ENCODE assay signal across 15 cellular contexts in genomic region chr9:114212841-114213240, GRCh38. TPM values are rescaled to one million over a fixed set of nuclear protein-coding genes. Genes with fewer than 3 reads are reported as not detected.
DNase-seq lines count a peak whose midpoint lies in the region; ATAC-seq and TF ChIP-seq lines count a peak whose summit lies in the region.
"Had no signal": no experiment of that assay in that cellular context is flagged by ENCODE, and none has a peak within 500 bp of the region (broad histone marks: within the 10 kb centered on the region; RNA-seq: fewer than 3 reads in every experiment).

No MANE protein-coding gene starts in this region.

- CTCF ChIA-PET in naive thymus-derived CD4-positive, alpha-beta T cell (lab: Charles Lee), result no interaction called here

- H3K4me1 Mint-ChIP-seq in naive thymus-derived CD4-positive, alpha-beta T cell, result no peaks in the 10 kb centered on the region
- H3K4me1 Mint-ChIP-seq: B cell had no signal

- 91 to 96% methylated on average over 6 of the region's 6 CpGs for WGBS in thyroid gland, 2 donors

- H3K27ac ChIP-seq in lower lobe of right lung (no peak overlapping the region), thyroid gland (no peak overlapping the region)
- no peak overlapping the region for H3K27ac ChIP-seq in naive thymus-derived CD4-positive, alpha-beta T cell (ENCODE audit: low read depth, low read length)

- H3K27ac Mint-ChIP-seq in naive thymus-derived CD4-positive, alpha-beta T cell, result no peak overlapping the region
- H3K27ac Mint-ChIP-seq: B cell; CD4-positive, alpha-beta T cell; HFFc6 had no signal

- no peaks in the 10 kb centered on the region for H3K9me3 Mint-ChIP-seq in naive thymus-derived CD4-positive, alpha-beta T cell
- H3K9me3 Mint-ChIP-seq: CD4-positive, alpha-beta T cell; HFFc6 had no signal

- intact Hi-C loops in lower lobe of right lung (cut with DNase I), result no loop called here
- intact Hi-C loops in naive thymus-derived CD4-positive, alpha-beta T cell (cut with micrococcal nuclease), result no loop called here
- intact Hi-C loops in thyroid gland (cut with DNase I), result no loop called here

- in situ Hi-C loops in ACHN (cut with HindIII; ENCODE audit: low pct_ligation_motif_present, low pct_unique_long_range_greater_than_20kb, low sequenced_read_pairs), result no loop called here

- TF ChIP-seq POLR2A in thyroid gland (IDR thresholded peaks at IDR 0.05), result no peak

- no peaks in the 10 kb centered on the region for H3K36me3 Mint-ChIP-seq in naive thymus-derived CD4-positive, alpha-beta T cell

- H3K9me3 ChIP-seq in lower lobe of right lung (no peaks in the 10 kb centered on the region), MG63 (no peaks in the 10 kb centered on the region), thyroid gland (no peaks in the 10 kb centered on the region)
- H3K9me3 ChIP-seq in naive thymus-derived CD4-positive, alpha-beta T cell (ENCODE audit: control insufficient read depth in 2 of 3, low read length in 3 of 3), result no peaks in the 10 kb centered on the region

- no peaks in the 10 kb centered on the region for H3K27me3 ChIP-seq in lower lobe of right lung (ENCODE audit: low read depth)
- H3K27me3 ChIP-seq in MG63, result no peaks in the 10 kb centered on the region
- H3K27me3 ChIP-seq in naive thymus-derived CD4-positive, alpha-beta T cell (ENCODE audit: control insufficient read depth in 2 of 2, insufficient read depth in 2 of 2, low read length in 2 of 2), result no peaks in the 10 kb centered on the region
- no peaks in the 10 kb centered on the region for H3K27me3 ChIP-seq in thyroid gland

- H3K4me1 ChIP-seq in lower lobe of right lung (peaks cover 6% of the 10 kb centered on the region), thyroid gland (peaks cover 4 to 12% of the 10 kb centered on the region in 2 donors)
- no peaks in the 10 kb centered on the region for H3K4me1 ChIP-seq in naive thymus-derived CD4-positive, alpha-beta T cell (ENCODE audit: control insufficient read depth in 2 of 2, insufficient read depth in 2 of 2, low read length in 2 of 2)

- POLR2A ChIA-PET in naive thymus-derived CD4-positive, alpha-beta T cell (lab: Charles Lee), result no interaction called here

- no peak for ATAC-seq in lower lobe of right lung
- no peak for ATAC-seq in naive thymus-derived CD4-positive, alpha-beta T cell

- TF ChIP-seq CTCF in epithelial cell of esophagus (IDR thresholded peaks at IDR 0.05; ENCODE audit: insufficient read depth, low read depth, low read length, missing control alignments) (no peak), lower lobe of right lung (IDR thresholded peaks at IDR 0.05) (no peak), thyroid gland (IDR thresholded peaks at IDR 0.05) (no peak)

- DNase-seq in ACHN (peak; percentile 72), epithelial cell of esophagus (ENCODE audit: low read depth) (peak; percentile 63), lower lobe of right lung (peak; percentile 20), renal cortical epithelial cell (ENCODE audit: low read depth) (peak; percentile 33), MG63 (no peak), thyroid gland (no peak)
- DNase-seq in naive thymus-derived CD4-positive, alpha-beta T cell, result no peak
- DNase-seq: C1 segment of cervical spinal cord; CD4-positive, alpha-beta T cell; DMS153; DMS79 treated with DMSO at 0.1 percent for 48 hours; EL; HCEC 1CT; HFFc6 had no signal

- no peaks in the 10 kb centered on the region for H3K27me3 Mint-ChIP-seq in naive thymus-derived CD4-positive, alpha-beta T cell
- H3K27me3 Mint-ChIP-seq: B cell; CD4-positive, alpha-beta T cell had no signal

- H3K4me3 Mint-ChIP-seq in naive thymus-derived CD4-positive, alpha-beta T cell, result no peak overlapping the region
- H3K4me3 Mint-ChIP-seq: B cell; CD4-positive, alpha-beta T cell; HFFc6 had no signal

- no peak overlapping the region for H3K4me3 ChIP-seq in epithelial cell of esophagus (ENCODE audit: low read length)
- H3K4me3 ChIP-seq in lower lobe of right lung, result no peak overlapping the region
- no peak overlapping the region for H3K4me3 ChIP-seq in MG63
- no peak overlapping the region for H3K4me3 ChIP-seq in naive thymus-derived CD4-positive, alpha-beta T cell (ENCODE audit: low read length)
- no peak overlapping the region for H3K4me3 ChIP-seq in thyroid gland (replicated peaks in 1 of 3)

- H3K36me3 ChIP-seq in lower lobe of right lung, result no peaks in the 10 kb centered on the region
- no peaks in the 10 kb centered on the region; the same call in 1 of the 2 replicates for H3K36me3 ChIP-seq in MG63
- H3K36me3 ChIP-seq in naive thymus-derived CD4-positive, alpha-beta T cell (ENCODE audit: control insufficient read depth in 2 of 3, insufficient read depth in 3 of 3, low read length in 3 of 3), result no peaks in the 10 kb centered on the region
- H3K36me3 ChIP-seq in thyroid gland, result no peaks in the 10 kb centered on the region

RNA-seq across cellular contexts. Expression of gene COL27A1, which starts 57.5 kb away (rescaled TPM):
- total RNA-seq in lower lobe of right lung (13.0 TPM), renal cortical epithelial cell (4.3 and 48.4 TPM in 2 replicates), thyroid gland (10 to 100 TPM in 2 of 4 donors, 1 to 10 TPM in 2; 6.7 to 32.5 (median 10.6) TPM)
- total RNA-seq in MG63 (2014; rRNA removed; shearing (Covaris generic); ENCODE audit: low replicate concordance), result 1.1 and 1.3 TPM in 2 replicates
- 1 to 10 TPM; 1.2 to 2.4 (median 1.9) TPM for total RNA-seq in naive thymus-derived CD4-positive, alpha-beta T cell
- not detected for polyA plus RNA-seq in naive thymus-derived CD4-positive, alpha-beta T cell

Comparison
In these comparisons a context has a peak if more than half of its experiments do, and no peak if none do; other contexts are left out.
1. DNase-seq: peak in ACHN (single experiment), epithelial cell of esophagus (single experiment), lower lobe of right lung (single experiment) and renal cortical epithelial cell (single experiment); none in MG63 (single experiment), naive thymus-derived CD4-positive, alpha-beta T cell (0 of 9) and thyroid gland (0 of 2).